Comparison of ENCODE assay signal across 23 cellular contexts in genomic region chr17:14487068-14487467, GRCh38.
DNase-seq lines count a peak whose midpoint lies in the region; ATAC-seq, FAIRE-seq and TF ChIP-seq lines count a peak whose summit lies in the region.
"Had no signal": no experiment of that assay in that cellular context is flagged by ENCODE, and none has a peak within 500 bp of the region (broad histone marks: within the 10 kb centered on the region; RNA-seq: fewer than 3 reads in every experiment).

No MANE protein-coding gene starts in this region.

- in situ Hi-C loops in HepG2 (cut with HindIII; ENCODE audit: extremely low pct_ligation_motif_present, low pct_unique_long_range_greater_than_20kb), result no loop called here

- POLR2A ChIA-PET in HepG2 (lab: Yijun Ruan, JAX), result no interaction called here
- POLR2A ChIA-PET in CD8-positive, alpha-beta T cell (lab: Charles Lee), result no interaction called here

- ATAC-seq in HepG2 (peak; percentile 44), right lobe of liver (no peak)
- no peak for ATAC-seq in CD8-positive, alpha-beta T cell
- ATAC-seq: A549 had no signal

- H3K27ac ChIP-seq in HepG2 (ENCODE audit: extremely low read length, insufficient read depth, low read length) (no peak overlapping the region), right lobe of liver (no peak overlapping the region)
- no peak overlapping the region for H3K27ac ChIP-seq in CD8-positive, alpha-beta T cell (ENCODE audit: low read depth, low read length)
- H3K27ac ChIP-seq: A549; BLaER1 treated with 17β-estradiol and CSF1 and Interleukin-3, amounts not matched to agents 10 nM and 100 nM had no signal

- H3K4me1 Mint-ChIP-seq in endothelial cell (ENCODE audit: unreplicated experiment) (no peaks in the 10 kb centered on the region), nephron progenitor cell (no peaks in the 10 kb centered on the region)
- H3K4me1 Mint-ChIP-seq in CD8-positive, alpha-beta T cell (ENCODE audit: low read depth), result no peaks in the 10 kb centered on the region
- H3K4me1 Mint-ChIP-seq: CD14-positive monocyte; CD4-positive, alpha-beta memory T cell had no signal

- H3K4me1 ChIP-seq in HepG2 (ENCODE audit: insufficient read depth, low read length) (no peaks in the 10 kb centered on the region), right lobe of liver (no peaks in the 10 kb centered on the region)
- no peaks in the 10 kb centered on the region for H3K4me1 ChIP-seq in CD8-positive, alpha-beta T cell (ENCODE audit: insufficient read depth, low read length)
- H3K4me1 ChIP-seq: A549; BE2C; BLaER1 treated with 17β-estradiol and CSF1 and Interleukin-3, amounts not matched to agents 10 nM and 100 nM; Caco-2; HAP-1 had no signal

- no peaks in the 10 kb centered on the region for H3K27me3 ChIP-seq in HepG2 (ENCODE audit: control insufficient read depth in 1 of 2, insufficient read depth in 2 of 2, low read length in 2 of 2)
- no peaks in the 10 kb centered on the region for H3K27me3 ChIP-seq in right lobe of liver
- H3K27me3 ChIP-seq in CD8-positive, alpha-beta T cell (ENCODE audit: insufficient read depth, low read length), result no peaks in the 10 kb centered on the region
- H3K27me3 ChIP-seq: BE2C; BLaER1 treated with 17β-estradiol and CSF1 and Interleukin-3, amounts not matched to agents 10 nM and 100 nM had no signal

- BruUV-seq in HepG2 (replicated peaks; lab: Mats Ljungman, UMichigan), result no TSS peak

- WGBS in HepG2 (ENCODE audit: low lambda C conversion rate), result 96% methylated on average over 8 of the region's 8 CpGs
- WGBS in right lobe of liver (ENCODE audit: insufficient coverage, low coverage, low lambda C conversion rate, missing lambda C conversion rate), result 91% methylated on average over 7 of the region's 8 CpGs

- no peaks in the 10 kb centered on the region for H3K79me2 ChIP-seq in HepG2 (ENCODE audit: insufficient read depth, low read length)

- H3K27me3 Mint-ChIP-seq in endothelial cell (ENCODE audit: unreplicated experiment), result no peaks in the 10 kb centered on the region
- H3K27me3 Mint-ChIP-seq in nephron progenitor cell (ENCODE audit: low read depth, poor library complexity), result peaks cover 4% of the 10 kb centered on the region
- no peaks in the 10 kb centered on the region for H3K27me3 Mint-ChIP-seq in CD8-positive, alpha-beta T cell (ENCODE audit: low read depth)
- H3K27me3 Mint-ChIP-seq: CD4-positive, alpha-beta memory T cell had no signal

- no peak overlapping the region for H3K4me3 ChIP-seq in HepG2 (replicated peaks in 1 of 3; ENCODE audit: insufficient read depth in 1 of 3, low read depth in 2 of 3, low read length in 3 of 3)
- H3K4me3 ChIP-seq in right lobe of liver, result no peak overlapping the region
- no peak overlapping the region for H3K4me3 ChIP-seq in CD8-positive, alpha-beta T cell (ENCODE audit: low read depth, low read length)
- H3K4me3 ChIP-seq: A549; BLaER1 treated with 17β-estradiol and CSF1 and Interleukin-3, amounts not matched to agents 10 nM and 100 nM; HAP-1 had no signal

- H3K4me3 Mint-ChIP-seq in endothelial cell (ENCODE audit: unreplicated experiment), result no peak overlapping the region
- H3K4me3 Mint-ChIP-seq in nephron progenitor cell, result no peak overlapping the region
- H3K4me3 Mint-ChIP-seq in CD8-positive, alpha-beta T cell, result no peak overlapping the region
- H3K4me3 Mint-ChIP-seq: CD14-positive monocyte; CD4-positive, alpha-beta memory T cell had no signal

- no peak for TF ChIP-seq RAD21 in HepG2 (CRISPR knock-in tag; IDR thresholded peaks at IDR 0.05)

- FAIRE-seq in HepG2 (lab: Jason Lieb, UNC) (no peak), D721Med (lab: Jason Lieb, UNC) (no peak)
- FAIRE-seq: A549, G401.6, GM12892, H54 had no signal

- no peak for TF ChIP-seq POLR2A in HepG2 (IDR thresholded peaks at IDR 0.05; ENCODE audit: insufficient read depth in 1 of 2, low read depth in 2 of 2, low read length in 2 of 2)
- TF ChIP-seq POLR2A in right lobe of liver (IDR thresholded peaks at IDR 0.05), result no peak

- no peaks in the 10 kb centered on the region for H3K36me3 ChIP-seq in HepG2 (replicated peaks in 1 of 2; ENCODE audit: control insufficient read depth in 1 of 2, insufficient read depth in 2 of 2, low read length in 2 of 2)
- H3K36me3 ChIP-seq in right lobe of liver, result no peaks in the 10 kb centered on the region
- no peaks in the 10 kb centered on the region for H3K36me3 ChIP-seq in CD8-positive, alpha-beta T cell (ENCODE audit: insufficient read depth, low read length)
- H3K36me3 ChIP-seq: BE2C; BLaER1 treated with 17β-estradiol and CSF1 and Interleukin-3, amounts not matched to agents 10 nM and 100 nM; HAP-1 had no signal

- H3K36me3 Mint-ChIP-seq in endothelial cell (ENCODE audit: low read depth, unreplicated experiment) (no peaks in the 10 kb centered on the region), nephron progenitor cell (ENCODE audit: low read depth) (no peaks in the 10 kb centered on the region)
- H3K36me3 Mint-ChIP-seq in CD8-positive, alpha-beta T cell, result no peaks in the 10 kb centered on the region
- H3K36me3 Mint-ChIP-seq: CD14-positive monocyte; CD4-positive, alpha-beta memory T cell had no signal

- H3K9me3 Mint-ChIP-seq in endothelial cell (ENCODE audit: unreplicated experiment) (no peaks in the 10 kb centered on the region), nephron progenitor cell (peaks cover 6% of the 10 kb centered on the region)
- H3K9me3 Mint-ChIP-seq in CD8-positive, alpha-beta T cell, result no peaks in the 10 kb centered on the region
- H3K9me3 Mint-ChIP-seq: CD4-positive, alpha-beta memory T cell had no signal

- intact Hi-C loops in HepG2 (cut with micrococcal nuclease; ENCODE audit: unreplicated experiment) (no loop called here), right lobe of liver (cut with DNase I) (no loop called here)
- intact Hi-C loops in CD8-positive, alpha-beta T cell (cut with DNase I, micrococcal nuclease), result no loop called here

- H3K9me3 ChIP-seq in HepG2 (ENCODE audit: low read length), result no peaks in the 10 kb centered on the region
- no peaks in the 10 kb centered on the region for H3K9me3 ChIP-seq in right lobe of liver
- H3K9me3 ChIP-seq in CD8-positive, alpha-beta T cell (ENCODE audit: low read length), result no peaks in the 10 kb centered on the region
- H3K9me3 ChIP-seq: BE2C, Caco-2, HAP-1 had no signal

- H3K9ac ChIP-seq in HepG2 (ENCODE audit: insufficient read depth, low read depth, low read length), result no peak overlapping the region
- H3K9ac ChIP-seq: BLaER1 treated with 17β-estradiol and CSF1 and Interleukin-3, amounts not matched to agents 10 nM and 100 nM had no signal

- CTCF ChIA-PET in HepG2 (lab: Yijun Ruan, JAX; ENCODE audit: low intra/inter-chr PET ratio, low total read pairs), result no interaction called here
- CTCF ChIA-PET in CD8-positive, alpha-beta T cell (lab: Charles Lee), result no interaction called here

- H4K20me1 ChIP-seq in HepG2 (ENCODE audit: insufficient read depth, low read length), result no peaks in the 10 kb centered on the region
- H4K20me1 ChIP-seq: BLaER1 treated with 17β-estradiol and CSF1 and Interleukin-3, amounts not matched to agents 10 nM and 100 nM had no signal

- no peak overlapping the region for H2AFZ ChIP-seq in HepG2 (ENCODE audit: low read length)

- DNase-seq in HepG2 (ENCODE audit: low spot score) (no peak), right lobe of liver (no peak), endothelial cell (ENCODE audit: low spot score) (no peak), nephron progenitor cell (no peak), mucosa of gallbladder (ENCODE audit: low spot score) (no peak), D721Med (ENCODE audit: insufficient read length, low spot score) (no peak)
- DNase-seq in CD8-positive, alpha-beta T cell, result no peak
- DNase-seq: 8988T; ACHN; AML-193; BE2C; Caco-2; CD4-positive, alpha-beta memory T cell; DMS53; DMS79 treated with DMSO at 0.1 percent for 48 hours; GOT3 had no signal

- H3K4me2 ChIP-seq in HepG2 (ENCODE audit: low read depth, low read length), result no peak overlapping the region
- H3K4me2 ChIP-seq: A549; BLaER1 treated with 17β-estradiol and CSF1 and Interleukin-3, amounts not matched to agents 10 nM and 100 nM had no signal

- TF ChIP-seq EP300 in HepG2 (IDR thresholded peaks at IDR 0.05; ENCODE audit: low read depth in 2 of 2, low read length in 2 of 2), result no peak
- TF ChIP-seq EP300 in HepG2 (CRISPR knock-in tag; IDR thresholded peaks at IDR 0.05; ENCODE audit: borderline replicate concordance), result no peak

- TF ChIP-seq CTCF in HepG2 (CRISPR knock-in tag; IDR thresholded peaks at IDR 0.05) (no peak), right lobe of liver (IDR thresholded peaks at IDR 0.05) (no peak), endothelial cell (IDR thresholded peaks at IDR 0.05; ENCODE audit: unreplicated experiment) (no peak), nephron progenitor cell (IDR thresholded peaks at IDR 0.05) (no peak), D721Med (IDR thresholded peaks at IDR 0.05; ENCODE audit: insufficient read depth, missing control alignments) (no peak)
- no peak for TF ChIP-seq CTCF in CD8-positive, alpha-beta T cell (IDR thresholded peaks at IDR 0.05)

- H3K27ac Mint-ChIP-seq in endothelial cell (ENCODE audit: unreplicated experiment) (peak overlapping the region; percentile 55), nephron progenitor cell (peak overlapping the region; percentile 6)
- no peak overlapping the region for H3K27ac Mint-ChIP-seq in CD8-positive, alpha-beta T cell
- H3K27ac Mint-ChIP-seq: CD14-positive monocyte had no signal

TF ChIP-seq in HepG2, 621 proteins besides CTCF, POLR2A, EP300 and RAD21:
- TF ChIP-seq TMF1 (CRISPR knock-in tag; IDR thresholded peaks at IDR 0.05; ENCODE audit: low read depth) (no peak), GZF1 (CRISPR knock-in tag; IDR thresholded peaks at IDR 0.05) (no peak), KDM5A (IDR thresholded peaks at IDR 0.05; ENCODE audit: borderline replicate concordance, low read length) (no peak)
- TF ChIP-seq, protein P1, sequence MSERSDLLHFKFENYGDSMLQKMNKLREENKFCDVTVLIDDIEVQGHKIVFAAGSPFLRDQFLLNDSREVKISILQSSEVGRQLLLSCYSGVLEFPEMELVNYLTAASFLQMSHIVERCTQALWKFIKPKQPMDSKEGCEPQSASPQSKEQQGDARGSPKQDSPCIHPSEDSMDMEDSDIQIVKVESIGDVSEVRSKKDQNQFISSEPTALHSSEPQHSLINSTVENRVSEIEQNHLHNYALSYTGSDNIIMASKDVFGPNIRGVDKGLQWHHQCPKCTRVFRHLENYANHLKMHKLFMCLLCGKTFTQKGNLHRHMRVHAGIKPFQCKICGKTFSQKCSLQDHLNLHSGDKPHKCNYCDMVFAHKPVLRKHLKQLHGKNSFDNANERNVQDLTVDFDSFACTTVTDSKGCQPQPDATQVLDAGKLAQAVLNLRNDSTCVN (CRISPR knock-in tag; IDR thresholded peaks at IDR 0.05; ENCODE audit: borderline replicate concordance), result no peak
